In genomic region chr5:171493646-171494393, GRCh38 we compare ENCODE assay signal across 11 cellular contexts.
DNase-seq lines count a peak whose midpoint lies in the region; ATAC-seq and TF ChIP-seq lines count a peak whose summit lies in the region.
"Had no signal": no experiment of that assay in that cellular context is flagged by ENCODE, and none has a peak within 500 bp of the region (broad histone marks: within the 10 kb centered on the region; RNA-seq: fewer than 3 reads in every experiment).

No MANE protein-coding gene starts in this region.

- H3K27me3 ChIP-seq in heart left ventricle (no peaks in the 10 kb centered on the region), mammary epithelial cell (ENCODE audit: insufficient read depth, low read length) (no peaks in the 10 kb centered on the region), uterus (no peaks in the 10 kb centered on the region)
- H3K27me3 ChIP-seq: body of pancreas had no signal

- no peak overlapping the region for H3K4me2 ChIP-seq in mammary epithelial cell (ENCODE audit: insufficient read depth, low read depth, low read length)

- TF ChIP-seq CTCF in heart left ventricle (IDR thresholded peaks at IDR 0.05) (no peak), mammary epithelial cell (conservative IDR thresholded peaks at IDR 0.05 in 1 of 2, IDR thresholded peaks at IDR 0.05 in 1 of 2; ENCODE audit: extremely low read depth in 1 of 2, insufficient read depth in 1 of 2, low read depth in 1 of 2, low read length in 2 of 2) (no peak), nephron progenitor cell (IDR thresholded peaks at IDR 0.05) (no peak), uterus (IDR thresholded peaks at IDR 0.05) (no peak)

- no peak overlapping the region for H3K9ac ChIP-seq in mammary epithelial cell (ENCODE audit: insufficient read depth, low read length)

- ATAC-seq in heart left ventricle: no peak
- no peak for ATAC-seq in Right ventricle myocardium superior (ENCODE audit: poor library complexity)
- ATAC-seq: stimulated activated naive CD8-positive, alpha-beta T cell treated with anti-CD3 and anti-CD28 coated beads, Interleukin-15, amount 100 ng/mL, for 72 hours had no signal

- H3K4me3 ChIP-seq in heart left ventricle: peak overlapping the region in 1 of 12 donors; percentile 2
- no peak overlapping the region for H3K4me3 ChIP-seq in mammary epithelial cell (replicated peaks in 1 of 3; ENCODE audit: insufficient read depth in 1 of 3, low read depth in 2 of 3, low read length in 3 of 3)
- no peak overlapping the region for H3K4me3 ChIP-seq in uterus
- H3K4me3 ChIP-seq: body of pancreas had no signal

- no peaks in the 10 kb centered on the region for H4K20me1 ChIP-seq in mammary epithelial cell (ENCODE audit: insufficient read depth, low read length)

- no peaks in the 10 kb centered on the region for H3K79me2 ChIP-seq in mammary epithelial cell (ENCODE audit: insufficient read depth, low read length)

- intact Hi-C loops in heart left ventricle (cut with DNase I): loop anchor here in 3 of 10 donors (5.0 to 10.0 kb wide), 2 partner anchors 72 to 81 kb away; no protein-coding TSS in a partner anchor
- intact Hi-C loops in Right ventricle myocardium superior (cut with DNase I): no loop called here
- intact Hi-C loops in mammary epithelial cell (cut with micrococcal nuclease): no loop called here
- intact Hi-C loops in uterus (cut with DNase I; ENCODE audit: low total_unique reads): no loop called here
- intact Hi-C loops in activated T-helper 1 cell treated with anti-CD3 and anti-CD28 coated beads, Interleukin-12 subunit alpha, Interleukin-12 subunit beta, Interleukin-2, Interleukin-4 antibody, amounts not matched to agents 30 ng/mL and 10 ng/mL and 1 ng/mL, durations not matched to agents 14 hours and 24 hours and 36 hours (cut with micrococcal nuclease): no loop called here

- H3K36me3 Mint-ChIP-seq in nephron progenitor cell (ENCODE audit: low read depth): no peaks in the 10 kb centered on the region
- no peaks in the 10 kb centered on the region for H3K36me3 Mint-ChIP-seq in activated T-helper 1 cell treated with anti-CD3 and anti-CD28 coated beads, Interleukin-12 subunit alpha, Interleukin-12 subunit beta, Interleukin-2, Interleukin-4 antibody, amounts not matched to agents 30 ng/mL and 10 ng/mL and 1 ng/mL, durations not matched to agents 14 hours and 24 hours and 36 hours (ENCODE audit: low read depth)

- H3K4me1 Mint-ChIP-seq in nephron progenitor cell: peaks cover 67% of the 10 kb centered on the region
- no peaks in the 10 kb centered on the region for H3K4me1 Mint-ChIP-seq in activated T-helper 1 cell treated with anti-CD3 and anti-CD28 coated beads, Interleukin-12 subunit alpha, Interleukin-12 subunit beta, Interleukin-2, Interleukin-4 antibody, amounts not matched to agents 30 ng/mL and 10 ng/mL and 1 ng/mL, durations not matched to agents 14 hours and 24 hours and 36 hours (ENCODE audit: low read depth)
- H3K4me1 Mint-ChIP-seq: stimulated activated naive CD8-positive, alpha-beta T cell treated with anti-CD3 and anti-CD28 coated beads, Interleukin-15, amount 100 ng/mL, for 72 hours had no signal

- no peaks in the 10 kb centered on the region for H3K36me3 ChIP-seq in heart left ventricle
- no peaks in the 10 kb centered on the region for H3K36me3 ChIP-seq in mammary epithelial cell (ENCODE audit: insufficient read depth, low read length)
- no peaks in the 10 kb centered on the region for H3K36me3 ChIP-seq in uterus

- no peak for TF ChIP-seq POLR2A in heart left ventricle (IDR thresholded peaks at IDR 0.05)
- no peak for TF ChIP-seq POLR2A in uterus (IDR thresholded peaks at IDR 0.05)

- H3K27ac ChIP-seq in heart left ventricle (peak overlapping the region in 11 of 12 donors; percentile 63 to 90 (median 81)), mammary epithelial cell (ENCODE audit: insufficient read depth, low read depth, low read length) (no peak overlapping the region), uterus (peak overlapping the region; percentile 90 to 96)

- CTCF ChIA-PET in mammary epithelial cell (lab: Charles Lee; ENCODE audit: low non-redundant PET): no interaction called here

- WGBS in heart left ventricle, 4 donors: 78 to 86% (median 84%) methylated on average over 13 to 14 of the region's 14 CpGs
- WGBS in mammary epithelial cell (ENCODE audit: low coverage, missing lambda C conversion rate): 92% methylated on average over 13 of the region's 14 CpGs

- peak overlapping the region; percentile 89 for H3K27ac Mint-ChIP-seq in nephron progenitor cell
- H3K27ac Mint-ChIP-seq in activated T-helper 1 cell treated with anti-CD3 and anti-CD28 coated beads, Interleukin-12 subunit alpha, Interleukin-12 subunit beta, Interleukin-2, Interleukin-4 antibody, amounts not matched to agents 30 ng/mL and 10 ng/mL and 1 ng/mL, durations not matched to agents 14 hours and 24 hours and 36 hours: no peak overlapping the region
- H3K27ac Mint-ChIP-seq: stimulated activated naive CD8-positive, alpha-beta T cell treated with anti-CD3 and anti-CD28 coated beads, Interleukin-15, amount 100 ng/mL, for 72 hours had no signal

- peak overlapping the region; percentile 17 for H2AFZ ChIP-seq in mammary epithelial cell (ENCODE audit: low read depth, low read length)

- H3K9me3 Mint-ChIP-seq in nephron progenitor cell: no peaks in the 10 kb centered on the region
- no peaks in the 10 kb centered on the region for H3K9me3 Mint-ChIP-seq in activated T-helper 1 cell treated with anti-CD3 and anti-CD28 coated beads, Interleukin-12 subunit alpha, Interleukin-12 subunit beta, Interleukin-2, Interleukin-4 antibody, amounts not matched to agents 30 ng/mL and 10 ng/mL and 1 ng/mL, durations not matched to agents 14 hours and 24 hours and 36 hours
- H3K9me3 Mint-ChIP-seq: stimulated activated naive CD8-positive, alpha-beta T cell treated with anti-CD3 and anti-CD28 coated beads, Interleukin-15, amount 100 ng/mL, for 72 hours had no signal

- peak overlapping the region; percentile 33 for H3K4me3 Mint-ChIP-seq in nephron progenitor cell
- H3K4me3 Mint-ChIP-seq in activated T-helper 1 cell treated with anti-CD3 and anti-CD28 coated beads, Interleukin-12 subunit alpha, Interleukin-12 subunit beta, Interleukin-2, Interleukin-4 antibody, amounts not matched to agents 30 ng/mL and 10 ng/mL and 1 ng/mL, durations not matched to agents 14 hours and 24 hours and 36 hours: no peak overlapping the region
- H3K4me3 Mint-ChIP-seq: stimulated activated naive CD8-positive, alpha-beta T cell treated with anti-CD3 and anti-CD28 coated beads, Interleukin-15, amount 100 ng/mL, for 72 hours had no signal

- no peaks in the 10 kb centered on the region for H3K9me3 ChIP-seq in heart left ventricle
- H3K9me3 ChIP-seq in mammary epithelial cell (replicated peaks; ENCODE audit: insufficient read depth, low read length): no peaks in the 10 kb centered on the region
- no peaks in the 10 kb centered on the region for H3K9me3 ChIP-seq in uterus
- H3K9me3 ChIP-seq: body of pancreas had no signal

- H3K4me1 ChIP-seq in heart left ventricle: peaks cover 2 to 43% (median 24%) of the 10 kb centered on the region in 12 donors
- H3K4me1 ChIP-seq in mammary epithelial cell (ENCODE audit: insufficient read depth, low read length): peaks cover 6% of the 10 kb centered on the region
- peaks cover 7 to 8% of the 10 kb centered on the region in 2 donors for H3K4me1 ChIP-seq in uterus

- in situ Hi-C loops in mammary epithelial cell (cut with MboI; ENCODE audit: low sequenced_read_pairs in 2 of 2): no loop called here

- DNase-seq in heart left ventricle (no peak), Right ventricle myocardium superior (no peak), mammary epithelial cell (no peak), nephron progenitor cell (no peak), uterus (no peak), NCI-H1436 (lab: John Stamatoyannopoulos, UW) (no peak)
- no peak for DNase-seq in stimulated activated CD8-positive, alpha-beta memory T cell treated with anti-CD3 and anti-CD28 coated beads, Interleukin-4, amount 100 ng/mL, for 48 hours
- DNase-seq in activated T-helper 1 cell treated with anti-CD3 and anti-CD28 coated beads, Interleukin-12 subunit alpha, Interleukin-12 subunit beta, Interleukin-2, Interleukin-4 antibody, amounts not matched to agents 30 ng/mL and 10 ng/mL and 1 ng/mL, durations not matched to agents 14 hours and 24 hours and 36 hours (ENCODE audit: low spot score): no peak
- DNase-seq: stimulated activated CD4-positive, alpha-beta T cell treated with anti-CD3 and anti-CD28 coated beads, Interleukin-2, amount 100 ng/mL, for 24 hours; stimulated activated naive CD8-positive, alpha-beta T cell treated with anti-CD3 and anti-CD28 coated beads, Interleukin-15, amount 100 ng/mL, for 72 hours had no signal

- dilution Hi-C loops in mammary epithelial cell (cut with HindIII; ENCODE audit: low sequenced_read_pairs): no loop called here

- peaks cover 19% of the 10 kb centered on the region for H3K27me3 Mint-ChIP-seq in nephron progenitor cell (ENCODE audit: low read depth, poor library complexity)
- peaks cover 4% of the 10 kb centered on the region for H3K27me3 Mint-ChIP-seq in activated T-helper 1 cell treated with anti-CD3 and anti-CD28 coated beads, Interleukin-12 subunit alpha, Interleukin-12 subunit beta, Interleukin-2, Interleukin-4 antibody, amounts not matched to agents 30 ng/mL and 10 ng/mL and 1 ng/mL, durations not matched to agents 14 hours and 24 hours and 36 hours (ENCODE audit: insufficient read depth)

- no TSS peak for BruUV-seq in mammary epithelial cell (replicated peaks; lab: Mats Ljungman, UMichigan)
